ENCODE assay signal across 19 cellular contexts in genomic region chr9:81777514-81777913, GRCh38.
A peak's percentile ranks its signal among the peaks of the same experiment; 100 is the strongest.
DNase-seq lines count a peak whose midpoint lies in the region; ATAC-seq and TF ChIP-seq lines count a peak whose summit lies in the region.
"Had no signal": no experiment of that assay in that cellular context is flagged by ENCODE, and none has a peak within 500 bp of the region (broad histone marks: within the 10 kb centered on the region; RNA-seq: fewer than 3 reads in every experiment).

No MANE protein-coding gene starts in this region.

- peaks cover 0 to 4% (median 0%) of the 10 kb centered on the region in 6 donors for H3K9me3 Mint-ChIP-seq in immature natural killer cell
- H3K9me3 Mint-ChIP-seq: GM23338 had no signal

- TF ChIP-seq EP300 in ovary (IDR thresholded peaks at IDR 0.05), result no peak

- H3K27me3 Mint-ChIP-seq in immature natural killer cell (ENCODE audit: low read depth in 3 of 3), result peaks cover 2 to 6% (median 3%) of the 10 kb centered on the region in 3 donors
- H3K27me3 Mint-ChIP-seq: CD4-positive, CD25-positive, alpha-beta regulatory T cell had no signal

- no peak overlapping the region for H3K27ac ChIP-seq in heart left ventricle
- H3K27ac ChIP-seq in right cardiac atrium (ENCODE audit: low read length), result no peak overlapping the region
- H3K27ac ChIP-seq in ovary, result no peak overlapping the region
- no peak overlapping the region for H3K27ac ChIP-seq in thyroid gland
- H3K27ac ChIP-seq: HL-60 had no signal

- H3K27ac Mint-ChIP-seq in immature natural killer cell, result no peak overlapping the region
- H3K27ac Mint-ChIP-seq: CD4-positive, CD25-positive, alpha-beta regulatory T cell; GM23338 had no signal

- no peaks in the 10 kb centered on the region for H3K36me3 ChIP-seq in heart left ventricle
- H3K36me3 ChIP-seq in ovary, result no peaks in the 10 kb centered on the region
- no peaks in the 10 kb centered on the region for H3K36me3 ChIP-seq in thyroid gland
- H3K36me3 ChIP-seq: BE2C had no signal

- DNase-seq in heart left ventricle (no peak), right cardiac atrium (no peak), fibroblast of the aortic adventitia (ENCODE audit: low read depth) (peak; percentile 21), ovary (peak in 3 of 5 donors; percentile 17 to 28 (median 22)), thyroid gland (no peak), immature natural killer cell (no peak)
- DNase-seq: BE2C; Caco-2; CD4-positive, CD25-positive, alpha-beta regulatory T cell; GF-D8; HCEC 1CT; NCI-H1417 treated with DMSO at 0.1 percent for 48 hours; NCI-H187 treated with DMSO at 0.1 percent for 48 hours; NCI-H226; NCI-H524; PC-3 had no signal

- TF ChIP-seq CTCF in heart left ventricle (IDR thresholded peaks at IDR 0.05) (no peak), fibroblast of the aortic adventitia (IDR thresholded peaks at IDR 0.05; ENCODE audit: insufficient read depth, low read length) (no peak), ovary (IDR thresholded peaks at IDR 0.05) (no peak), thyroid gland (IDR thresholded peaks at IDR 0.05) (no peak)

- 41 to 55% (median 49%) methylated on average over 3 of the region's 3 CpGs for whole genome bisulfite sequencing in heart left ventricle, 4 donors
- WGBS in right cardiac atrium, result 37% methylated on average over 3 of the region's 3 CpGs
- WGBS in ovary, 3 donors, result 12 to 19% (median 15%) methylated on average over 3 of the region's 3 CpGs
- 59 to 67% methylated on average over 3 of the region's 3 CpGs for WGBS in thyroid gland, 2 donors

- ATAC-seq in heart left ventricle (peak in 3 of 4 donors; percentile 50 to 62 (median 62)), right cardiac atrium (no peak), GM19324 (IDR thresholded peaks at IDR 0.05; ENCODE audit: low FRiP score, unreplicated experiment) (no peak)
- ATAC-seq: GM23338, PC-3 had no signal

- no peak overlapping the region for H3K4me3 Mint-ChIP-seq in immature natural killer cell
- H3K4me3 Mint-ChIP-seq: CD4-positive, CD25-positive, alpha-beta regulatory T cell; GM23338 had no signal

- H3K27me3 ChIP-seq in heart left ventricle (no peaks in the 10 kb centered on the region), right cardiac atrium (ENCODE audit: control insufficient read depth, insufficient read depth) (no peaks in the 10 kb centered on the region), ovary (no peaks in the 10 kb centered on the region), thyroid gland (no peaks in the 10 kb centered on the region)
- H3K27me3 ChIP-seq: BE2C had no signal

- peaks cover 0 to 8% (median 4%) of the 10 kb centered on the region in 3 donors for H3K36me3 Mint-ChIP-seq in immature natural killer cell
- H3K36me3 Mint-ChIP-seq: CD4-positive, CD25-positive, alpha-beta regulatory T cell had no signal

- H3K9me3 ChIP-seq in heart left ventricle (no peaks in the 10 kb centered on the region), right cardiac atrium (ENCODE audit: control insufficient read depth, low read length) (no peaks in the 10 kb centered on the region), ovary (no peaks in the 10 kb centered on the region), thyroid gland (no peaks in the 10 kb centered on the region)
- H3K9me3 ChIP-seq: BE2C, Caco-2 had no signal

- H3K4me3 ChIP-seq in heart left ventricle, result no peak overlapping the region
- no peak overlapping the region for H3K4me3 ChIP-seq in right cardiac atrium (ENCODE audit: low read length)
- H3K4me3 ChIP-seq in fibroblast of the aortic adventitia (ENCODE audit: low read depth, low read length), result no peak overlapping the region
- no peak overlapping the region for H3K4me3 ChIP-seq in ovary
- H3K4me3 ChIP-seq in thyroid gland (replicated peaks in 1 of 3), result no peak overlapping the region
- H3K4me3 ChIP-seq: GM23338 had no signal

- peaks cover 0 to 3% (median 0%) of the 10 kb centered on the region in 12 donors for H3K4me1 ChIP-seq in heart left ventricle
- H3K4me1 ChIP-seq in right cardiac atrium (ENCODE audit: control insufficient read depth, insufficient read depth, low read length), result no peaks in the 10 kb centered on the region
- peaks cover 1% of the 10 kb centered on the region for H3K4me1 ChIP-seq in ovary (ENCODE audit: insufficient read depth)
- no peaks in the 10 kb centered on the region for H3K4me1 ChIP-seq in thyroid gland
- H3K4me1 ChIP-seq: BE2C, Caco-2 had no signal

- intact Hi-C loops in heart left ventricle (cut with DNase I) (no loop called here), right cardiac atrium (cut with DNase I) (no loop called here), ovary (cut with DNase I) (no loop called here), thyroid gland (cut with DNase I) (no loop called here)

- no peaks in the 10 kb centered on the region for H3K4me1 Mint-ChIP-seq in immature natural killer cell
- H3K4me1 Mint-ChIP-seq: CD4-positive, CD25-positive, alpha-beta regulatory T cell; GM23338 had no signal

- TF ChIP-seq POLR2A in heart left ventricle (IDR thresholded peaks at IDR 0.05), result no peak
- no peak for TF ChIP-seq POLR2A in ovary (IDR thresholded peaks at IDR 0.05)
- TF ChIP-seq POLR2A in thyroid gland (IDR thresholded peaks at IDR 0.05), result no peak

Comparison
In these comparisons a context has a peak if more than half of its experiments do, and no peak if none do; other contexts are left out.
1. ATAC-seq: peak in heart left ventricle (3 of 4); none in right cardiac atrium (0 of 2) and GM19324 (single experiment).
2. DNase-seq: peak in fibroblast of the aortic adventitia (single experiment) and ovary (3 of 5); none in heart left ventricle (0 of 5), right cardiac atrium (0 of 3), thyroid gland (0 of 2) and immature natural killer cell (0 of 3).